1 cellular context compared by ENCODE assay signal in genomic region chr16:50741225-50741807, GRCh38.
TF ChIP-seq lines count a peak whose summit lies in the region.

No MANE protein-coding gene starts in this region.

TF ChIP-seq in GM23338, 12 proteins besides CTCF, POLR2A, EP300 and RAD21 (continued from another document):
- TF ChIP-seq NANOG (IDR thresholded peaks at IDR 0.05; ENCODE audit: borderline replicate concordance): no peak
- no peak for TF ChIP-seq EZH2 (IDR thresholded peaks at IDR 0.05; ENCODE audit: low read depth, unreplicated experiment)
- TF ChIP-seq CREB1 (CRISPR knock-in tag; IDR thresholded peaks at IDR 0.05; ENCODE audit: low read depth): no peak
- TF ChIP-seq STAT1 (IDR thresholded peaks at IDR 0.05; ENCODE audit: unreplicated experiment): no peak
